9 cellular contexts compared by ENCODE assay signal in genomic region chr2:223884399-223884798, GRCh38. TPM values are rescaled to one million over a fixed set of nuclear protein-coding genes. Genes with fewer than 3 reads are reported as not detected.
A peak's percentile ranks its signal among the peaks of the same experiment; 100 is the strongest.
DNase-seq lines count a peak whose midpoint lies in the region; ATAC-seq and FAIRE-seq lines count a peak whose summit lies in the region.
"Had no signal": no experiment of that assay in that cellular context is flagged by ENCODE, and none has a peak within 500 bp of the region (broad histone marks: within the 10 kb centered on the region; RNA-seq: fewer than 3 reads in every experiment).

No MANE protein-coding gene starts in this region.

- ATAC-seq in GM18867 (IDR thresholded peaks at IDR 0.05; ENCODE audit: unreplicated experiment) (peak; percentile 88), GM21576 (IDR thresholded peaks at IDR 0.05; ENCODE audit: unreplicated experiment) (peak; percentile 85), HG03442 (IDR thresholded peaks at IDR 0.05; ENCODE audit: unreplicated experiment) (peak; percentile 94), Right ventricle myocardium superior (ENCODE audit: poor library complexity) (no peak)

- intact Hi-C loops in Right ventricle myocardium superior (cut with DNase I): no loop called here

- DNase-seq in kidney tubule cell (ENCODE audit: low spot score): peak; percentile 66
- no peak for DNase-seq in urothelium cell line (ENCODE audit: low spot score)
- no peak for DNase-seq in Right ventricle myocardium superior
- no peak for DNase-seq in activated effector memory CD4-positive, alpha-beta T cell treated with anti-CD3 and anti-CD28 coated beads, Interleukin-2, amount 50 U/mL, for 16 hours
- DNase-seq: activated CD4-positive, CD25-positive, alpha-beta regulatory T cell treated with anti-CD3 and anti-CD28 coated beads, Interleukin-2, amount 50 U/mL, for 72 hours; mesendoderm had no signal

- no peak for FAIRE-seq in urothelium cell line (lab: Jason Lieb, UNC)

RNA-seq across cellular contexts. Expression of gene AP1S3, which starts 47.0 kb away (rescaled TPM):
- 0.16 TPM for total RNA-seq in Right ventricle myocardium superior
